Comparison of ENCODE assay signal across 8 cellular contexts in genomic region chr1:217134857-217135568, GRCh38.
DNase-seq lines count a peak whose midpoint lies in the region; ATAC-seq and TF ChIP-seq lines count a peak whose summit lies in the region.

No MANE protein-coding gene starts in this region.

- POLR2A ChIA-PET in AG04450 (lab: Yijun Ruan, JAX): no interaction called here

- H3K4me3 ChIP-seq in AG04450 (ENCODE audit: low read depth, low read length) (peak overlapping the region; percentile 58), astrocyte of the spinal cord (ENCODE audit: low read depth, low read length) (peak overlapping the region; percentile 39), lower leg skin (ENCODE audit: low read depth, poor library complexity, severe bottlenecking) (peak overlapping the region; percentile 18)

- ATAC-seq in HG02642 (IDR thresholded peaks at IDR 0.05; ENCODE audit: poor library complexity, unreplicated experiment) (peak; percentile 59), GM21723 (IDR thresholded peaks at IDR 0.05; ENCODE audit: unreplicated experiment) (no peak), GM21515 (IDR thresholded peaks at IDR 0.05; ENCODE audit: unreplicated experiment) (no peak), HG03457 (IDR thresholded peaks at IDR 0.05; ENCODE audit: unreplicated experiment) (no peak)

- no peak overlapping the region for H3K27ac ChIP-seq in AG04450 (ENCODE audit: low read depth, low read length)

- TF ChIP-seq CTCF in AG04450 (IDR thresholded peaks at IDR 0.05; ENCODE audit: low read depth, low read length) (no peak), astrocyte of the spinal cord (IDR thresholded peaks at IDR 0.05; ENCODE audit: low read depth, low read length) (no peak), lower leg skin (IDR thresholded peaks at IDR 0.05) (no peak)

- peaks cover 9% of the 10 kb centered on the region for H3K9me3 ChIP-seq in AG04450 (ENCODE audit: control insufficient read depth, insufficient read depth, low read length)

- intact Hi-C loops in lower leg skin (cut with DNase I; ENCODE audit: low total_unique reads): no loop called here

- peaks cover 71% of the 10 kb centered on the region for H3K27me3 ChIP-seq in AG04450 (ENCODE audit: control insufficient read depth, insufficient read depth, low read length)

- WGBS in lower leg skin, 2 donors: 2 to 4% methylated on average over 49 of the region's 49 CpGs

- TF ChIP-seq POLR2A in lower leg skin (IDR thresholded peaks at IDR 0.05): no peak

- CTCF ChIA-PET in AG04450 (lab: Charles Lee): no interaction called here

- in situ Hi-C loops in astrocyte of the spinal cord (cut with HindIII; ENCODE audit: low sequenced_read_pairs): no loop called here

- DNase-seq in AG04450 (ENCODE audit: low read depth, low spot score): no peak
- DNase-seq in astrocyte of the spinal cord (ENCODE audit: low read depth, low spot score): peak; percentile 10
- peak in 1 of 2 donors; percentile 82 for DNase-seq in lower leg skin (ENCODE audit: low spot score in 2 of 2)
- DNase-seq in HPDE6-E6E7 (ENCODE audit: extremely low spot score): no peak
